Comparison of ENCODE assay signal across 23 cellular contexts in genomic region chr16:19743816-19744159, GRCh38.
"Had no signal": no experiment of that assay in that cellular context is flagged by ENCODE, and none has a peak within 500 bp of the region (broad histone marks: within the 10 kb centered on the region; RNA-seq: fewer than 3 reads in every experiment).

No MANE protein-coding gene starts in this region.

- H3K9me3 ChIP-seq: left lung, transverse colon had no signal

- H3K27me3 Mint-ChIP-seq: activated naive CD4-positive, alpha-beta T cell treated with anti-CD3 and anti-CD28 coated beads, Interleukin-2, amount 50 U/mL, for 24 hours; naive thymus-derived CD8-positive, alpha-beta T cell; stimulated activated memory B cell treated with anti-CD40 and anti-IgM and Interleukin-4, amounts not matched to agents 10 μg/mL and 1 μg/mL and 100 μg/mL, for 72 hours had no signal

- FAIRE-seq: bronchial epithelial cell, endometrium, kidney, small intestine, TTC549, urothelium cell line had no signal

- H3K4me3 Mint-ChIP-seq: activated CD8-positive, alpha-beta T cell treated with anti-CD3 and anti-CD28 coated beads, Interleukin-2, amount 10 ng/mL, durations not matched to agents 7 days and 5 days; activated naive CD4-positive, alpha-beta T cell treated with anti-CD3 and anti-CD28 coated beads, Interleukin-2, amount 50 U/mL, for 24 hours; naive thymus-derived CD8-positive, alpha-beta T cell; stimulated activated memory B cell treated with anti-CD40 and anti-IgM and Interleukin-4, amounts not matched to agents 10 μg/mL and 1 μg/mL and 100 μg/mL, for 72 hours had no signal

- H3K27ac Mint-ChIP-seq: activated CD8-positive, alpha-beta T cell treated with anti-CD3 and anti-CD28 coated beads, Interleukin-2, amount 10 ng/mL, durations not matched to agents 7 days and 5 days; activated naive CD4-positive, alpha-beta T cell treated with anti-CD3 and anti-CD28 coated beads, Interleukin-2, amount 50 U/mL, for 24 hours; naive thymus-derived CD8-positive, alpha-beta T cell; stimulated activated memory B cell treated with anti-CD40 and anti-IgM and Interleukin-4, amounts not matched to agents 10 μg/mL and 1 μg/mL and 100 μg/mL, for 72 hours had no signal

- H3K36me3 ChIP-seq: left lung, transverse colon had no signal

- DNase-seq: activated CD4-positive, alpha-beta T cell treated with anti-CD3 and anti-CD28 coated beads for 1 hour; activated CD4-positive, alpha-beta T cell treated with anti-CD3 and anti-CD28 coated beads, Interleukin-2, amount 50 U/mL, for 1 hour; activated CD8-positive, alpha-beta T cell treated with anti-CD3 and anti-CD28 coated beads, Interleukin-2, amount 10 ng/mL, durations not matched to agents 7 days and 5 days; activated gamma-delta T cell treated with Interleukin-2 at 50 U/mL for 16 hours; cerebellar nuclear complex; foreskin keratinocyte; kidney; left lung; naive thymus-derived CD8-positive, alpha-beta T cell; nucleus accumbens; stimulated activated CD4-positive, alpha-beta T cell treated with anti-CD3 and anti-CD28 coated beads, Interleukin-2, amount 100 ng/mL, for 24 hours; T-helper 1 cell; transverse colon had no signal

- H3K9me3 Mint-ChIP-seq: activated naive CD4-positive, alpha-beta T cell treated with anti-CD3 and anti-CD28 coated beads, Interleukin-2, amount 50 U/mL, for 24 hours; naive thymus-derived CD8-positive, alpha-beta T cell; stimulated activated memory B cell treated with anti-CD40 and anti-IgM and Interleukin-4, amounts not matched to agents 10 μg/mL and 1 μg/mL and 100 μg/mL, for 72 hours had no signal

- H3K4me1 Mint-ChIP-seq: activated naive CD4-positive, alpha-beta T cell treated with anti-CD3 and anti-CD28 coated beads, Interleukin-2, amount 50 U/mL, for 24 hours; naive thymus-derived CD8-positive, alpha-beta T cell; stimulated activated memory B cell treated with anti-CD40 and anti-IgM and Interleukin-4, amounts not matched to agents 10 μg/mL and 1 μg/mL and 100 μg/mL, for 72 hours had no signal

- H3K27ac ChIP-seq: coronary artery, foreskin keratinocyte, left lung had no signal

- ATAC-seq: activated CD8-positive, alpha-beta T cell treated with anti-CD3 and anti-CD28 coated beads, Interleukin-2, amount 10 ng/mL, durations not matched to agents 7 days and 5 days; foreskin keratinocyte; left lung; naive thymus-derived CD8-positive, alpha-beta T cell; sciatic nerve; stimulated activated memory B cell treated with anti-CD40 and anti-IgM and Interleukin-4, amounts not matched to agents 10 μg/mL and 1 μg/mL and 100 μg/mL, for 72 hours had no signal

- H3K4me1 ChIP-seq: foreskin keratinocyte, left lung had no signal

- H3K4me3 ChIP-seq: coronary artery, left lung, lung, transverse colon had no signal

- H3K27me3 ChIP-seq: foreskin keratinocyte, left lung, transverse colon had no signal
